Comparison of ENCODE assay signal across 6 cellular contexts in the genomic region with DNA sequence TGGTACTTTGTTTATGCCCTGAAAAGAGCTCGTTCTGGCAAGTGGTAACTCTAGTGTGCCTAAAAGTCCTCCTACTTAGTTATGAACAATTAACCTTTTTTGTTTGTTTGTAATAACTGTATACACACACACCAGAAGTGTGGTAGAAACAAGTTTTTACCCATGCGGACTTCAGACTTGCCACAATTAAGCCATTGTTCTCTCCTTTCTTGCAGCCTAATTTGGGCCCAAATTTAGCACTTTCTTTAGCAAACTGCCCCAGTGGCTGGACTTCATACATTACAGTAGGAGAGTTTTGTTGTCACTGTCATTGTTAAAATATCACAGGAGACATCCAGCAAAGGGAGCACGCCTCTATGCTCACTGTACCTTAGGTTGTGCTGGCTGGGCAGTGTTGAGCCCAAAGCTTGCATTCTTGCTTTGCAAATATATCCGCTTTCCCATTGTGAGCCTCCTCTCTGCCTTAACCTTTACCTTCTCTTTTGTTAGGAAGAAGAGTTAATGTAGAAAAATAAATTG.
"Had no signal": no experiment of that assay in that cellular context is flagged by ENCODE, and none has a peak within 500 bp of the region (broad histone marks: within the 10 kb centered on the region; RNA-seq: fewer than 3 reads in every experiment).

No MANE protein-coding gene starts in this region.

- DNase-seq: GM23248, GOT3, H7, HFFc6, Karpas-422, KBM-7 had no signal
